In the genomic region with DNA sequence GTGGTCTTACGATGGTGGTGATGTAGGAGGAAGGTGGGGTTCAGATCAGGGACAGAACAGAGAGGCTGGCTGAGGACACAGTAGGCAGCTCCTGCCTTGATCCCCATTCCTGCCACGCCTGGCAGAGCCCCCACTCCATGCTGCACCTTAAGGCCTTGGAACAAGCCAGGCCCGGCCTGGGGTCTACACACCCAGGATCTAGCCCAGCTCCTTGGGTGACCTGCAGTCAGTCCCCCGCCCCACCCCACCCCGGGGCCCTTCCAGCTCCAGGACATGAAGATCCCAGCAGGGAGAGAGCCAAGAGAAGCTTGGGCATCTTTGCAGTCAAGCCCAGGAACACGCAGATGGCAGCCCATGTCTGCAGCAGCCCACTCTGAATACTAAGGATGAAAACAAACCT, we compare ENCODE assay signal across 25 cellular contexts. TPM values are rescaled to one million over a fixed set of nuclear protein-coding genes. Genes with fewer than 3 reads are reported as not detected.
A peak's percentile ranks its signal among the peaks of the same experiment; 100 is the strongest.
DNase-seq lines count a peak whose midpoint lies in the region; ATAC-seq and TF ChIP-seq lines count a peak whose summit lies in the region.
"Had no signal": no experiment of that assay in that cellular context is flagged by ENCODE, and none has a peak within 500 bp of the region (broad histone marks: within the 10 kb centered on the region; RNA-seq: fewer than 3 reads in every experiment).

No MANE protein-coding gene starts in this region.

- intact Hi-C loops in thyroid gland (cut with DNase I) (no loop called here), vagina (cut with DNase I) (no loop called here)

- H3K36me3 ChIP-seq in thyroid gland (no peaks in the 10 kb centered on the region), vagina (no peaks in the 10 kb centered on the region)
- H3K36me3 ChIP-seq: BE2C, BLaER1 had no signal

- H3K9me3 ChIP-seq in thyroid gland, result no peaks in the 10 kb centered on the region
- no peaks in the 10 kb centered on the region for H3K9me3 ChIP-seq in vagina
- H3K9me3 ChIP-seq: A549, BE2C, BLaER1 had no signal

- H3K4me1 ChIP-seq in thyroid gland (no peaks in the 10 kb centered on the region), vagina (no peaks in the 10 kb centered on the region)
- H3K4me1 ChIP-seq: A549, BE2C had no signal

- no peak overlapping the region for H3K4me3 Mint-ChIP-seq in central memory CD8-positive, alpha-beta T cell
- H3K4me3 Mint-ChIP-seq: CD14-positive monocyte; CD4-positive, alpha-beta memory T cell; CD4-positive, CD25-positive, alpha-beta regulatory T cell had no signal

- peaks cover 11% of the 10 kb centered on the region for H3K4me1 Mint-ChIP-seq in central memory CD8-positive, alpha-beta T cell

- peak; percentile 33 for DNase-seq in activated CD8-positive, alpha-beta memory T cell treated with anti-CD3 and anti-CD28 coated beads, Interleukin-2, amount 50 U/mL, for 48 hours
- DNase-seq in activated CD8-positive, alpha-beta memory T cell treated with anti-CD3 and anti-CD28 coated beads for 24 hours, result no peak
- no peak for DNase-seq in central memory CD8-positive, alpha-beta T cell (ENCODE audit: low spot score in 2 of 2)
- DNase-seq in mesenteric fat pad (ENCODE audit: low spot score) (peak; percentile 33), thyroid gland (no peak), vagina (ENCODE audit: extremely low spot score in 2 of 2) (no peak)
- DNase-seq: AML-193; BE2C; C1 segment of cervical spinal cord; CD4-positive, alpha-beta memory T cell; CD4-positive, CD25-positive, alpha-beta regulatory T cell; CD8-positive, alpha-beta memory T cell; COR-L47; DMS 273 treated with DMSO at 0.1 percent for 48 hours; DMS153; DMS53; DMS79; DND-41; EL; GDM1 had no signal

- H3K4me3 ChIP-seq in thyroid gland (replicated peaks in 1 of 3), result no peak overlapping the region
- H3K4me3 ChIP-seq in vagina, result no peak overlapping the region
- H3K4me3 ChIP-seq: A549, BLaER1, GM12878 had no signal

- H3K27me3 ChIP-seq in thyroid gland (no peaks in the 10 kb centered on the region), vagina (no peaks in the 10 kb centered on the region)
- H3K27me3 ChIP-seq: BE2C, BLaER1 had no signal

- H3K27ac ChIP-seq in thyroid gland (no peak overlapping the region), vagina (no peak overlapping the region)
- H3K27ac ChIP-seq: 22Rv1, A549, BLaER1 had no signal

- TF ChIP-seq CTCF in thyroid gland (IDR thresholded peaks at IDR 0.05) (no peak), vagina (IDR thresholded peaks at IDR 0.05) (no peak)

- no peak for ATAC-seq in central memory CD8-positive, alpha-beta T cell (replicated peaks; ENCODE audit: extremely low read depth, poor library complexity, severe bottlenecking)
- ATAC-seq: A549, GM12878 had no signal

- TF ChIP-seq POLR2A in thyroid gland (IDR thresholded peaks at IDR 0.05), result no peak
- no peak for TF ChIP-seq POLR2A in vagina (IDR thresholded peaks at IDR 0.05)

- peaks cover 6% of the 10 kb centered on the region for H3K36me3 Mint-ChIP-seq in central memory CD8-positive, alpha-beta T cell (ENCODE audit: insufficient read depth)
- H3K36me3 Mint-ChIP-seq: CD14-positive monocyte; CD4-positive, alpha-beta memory T cell had no signal

- no peaks in the 10 kb centered on the region for H3K27me3 Mint-ChIP-seq in central memory CD8-positive, alpha-beta T cell
- H3K27me3 Mint-ChIP-seq: CD4-positive, alpha-beta memory T cell had no signal

- no peaks in the 10 kb centered on the region for H3K9me3 Mint-ChIP-seq in central memory CD8-positive, alpha-beta T cell

- WGBS in thyroid gland, 2 donors, result 87 to 96% methylated on average over 3 to 6 of the region's 6 CpGs

- H3K27ac Mint-ChIP-seq in central memory CD8-positive, alpha-beta T cell (ENCODE audit: low read depth), result peak overlapping the region; percentile 60
- H3K27ac Mint-ChIP-seq: CD14-positive monocyte had no signal

RNA-seq across cellular contexts. Expression of gene WHRN, which starts 34.7 kb away (rescaled TPM):
- 5.5 TPM for total RNA-seq in mesenteric fat pad
- 10 to 100 TPM in 2 of 4 donors, 1 to 10 TPM in 2; 7.4 to 13.0 (median 10.9) TPM for total RNA-seq in thyroid gland
- 9.1 TPM for total RNA-seq in vagina

Comparison
In these comparisons a context has a peak if more than half of its experiments do, and no peak if none do; other contexts are left out.
1. DNase-seq: peak in activated CD8-positive, alpha-beta memory T cell treated with anti-CD3 and anti-CD28 coated beads, Interleukin-2, amount 50 U/mL, for 48 hours (single experiment) and mesenteric fat pad (single experiment); none in activated CD8-positive, alpha-beta memory T cell treated with anti-CD3 and anti-CD28 coated beads for 24 hours (single experiment), central memory CD8-positive, alpha-beta T cell (0 of 2), thyroid gland (0 of 2) and vagina (0 of 2).